ENCODE assay signal across 8 cellular contexts in genomic region chr11:96014234-96014633, GRCh38.
DNase-seq lines count a peak whose midpoint lies in the region; ATAC-seq and TF ChIP-seq lines count a peak whose summit lies in the region.

No MANE protein-coding gene starts in this region.

- no peaks in the 10 kb centered on the region for H3K27me3 Mint-ChIP-seq in activated naive CD8-positive, alpha-beta T cell treated with anti-CD3 and anti-CD28 coated beads for 36 hours
- H3K27me3 Mint-ChIP-seq in neural crest cell (ENCODE audit: low read depth) = no peaks in the 10 kb centered on the region

- H3K4me3 Mint-ChIP-seq in activated naive CD8-positive, alpha-beta T cell treated with anti-CD3 and anti-CD28 coated beads for 36 hours = peak overlapping the region; percentile 62
- peak overlapping the region; percentile 36 for H3K4me3 Mint-ChIP-seq in neural crest cell

- peak overlapping the region; percentile 94 for H3K27ac Mint-ChIP-seq in activated naive CD8-positive, alpha-beta T cell treated with anti-CD3 and anti-CD28 coated beads for 36 hours
- H3K27ac Mint-ChIP-seq in neural crest cell (ENCODE audit: unreplicated experiment) = no peak overlapping the region

- ATAC-seq in GM21786 (IDR thresholded peaks at IDR 0.05; ENCODE audit: unreplicated experiment) = no peak

- no peaks in the 10 kb centered on the region for H3K9me3 Mint-ChIP-seq in activated naive CD8-positive, alpha-beta T cell treated with anti-CD3 and anti-CD28 coated beads for 36 hours
- H3K9me3 Mint-ChIP-seq in neural crest cell = no peaks in the 10 kb centered on the region

- peaks cover 60% of the 10 kb centered on the region for H3K4me1 Mint-ChIP-seq in activated naive CD8-positive, alpha-beta T cell treated with anti-CD3 and anti-CD28 coated beads for 36 hours
- peaks cover 45% of the 10 kb centered on the region for H3K4me1 Mint-ChIP-seq in neural crest cell

- H3K36me3 Mint-ChIP-seq in activated naive CD8-positive, alpha-beta T cell treated with anti-CD3 and anti-CD28 coated beads for 36 hours = peaks cover 5% of the 10 kb centered on the region
- no peaks in the 10 kb centered on the region for H3K36me3 Mint-ChIP-seq in neural crest cell (ENCODE audit: low read depth)

- peak; percentile 68 for DNase-seq in activated effector memory CD4-positive, alpha-beta T cell treated with anti-CD3 and anti-CD28 coated beads, Interleukin-2, amount 50 U/mL, for 16 hours
- DNase-seq in activated effector memory CD4-positive, alpha-beta T cell treated with Interleukin-2 at 50 U/mL for 16 hours = no peak
- DNase-seq in M059J (ENCODE audit: low read depth) = peak; percentile 93
- DNase-seq in activated naive CD8-positive, alpha-beta T cell treated with anti-CD3 and anti-CD28 coated beads for 36 hours = peak; percentile 39
- no peak for DNase-seq in neural crest cell (ENCODE audit: low read depth, low spot score)
- no peak for DNase-seq in NCI-H82 (lab: John Stamatoyannopoulos, UW)
- no peak for DNase-seq in NCI-H2196 treated with DMSO at 0.1 percent for 48 hours (lab: John Stamatoyannopoulos, UW; ENCODE audit: unreplicated experiment)

- TF ChIP-seq CTCF in neural crest cell (conservative IDR thresholded peaks at IDR 0.05) = no peak

Comparison
In these comparisons a context has a peak if more than half of its experiments do, and no peak if none do; other contexts are left out.
1. DNase-seq: peak in activated effector memory CD4-positive, alpha-beta T cell treated with anti-CD3 and anti-CD28 coated beads, Interleukin-2, amount 50 U/mL, for 16 hours (single experiment), M059J (single experiment) and activated naive CD8-positive, alpha-beta T cell treated with anti-CD3 and anti-CD28 coated beads for 36 hours (single experiment); none in activated effector memory CD4-positive, alpha-beta T cell treated with Interleukin-2 at 50 U/mL for 16 hours (single experiment), neural crest cell (single experiment), NCI-H82 (single experiment) and NCI-H2196 treated with DMSO at 0.1 percent for 48 hours (single experiment).